10 cellular contexts compared by ENCODE assay signal in the genomic region with DNA sequence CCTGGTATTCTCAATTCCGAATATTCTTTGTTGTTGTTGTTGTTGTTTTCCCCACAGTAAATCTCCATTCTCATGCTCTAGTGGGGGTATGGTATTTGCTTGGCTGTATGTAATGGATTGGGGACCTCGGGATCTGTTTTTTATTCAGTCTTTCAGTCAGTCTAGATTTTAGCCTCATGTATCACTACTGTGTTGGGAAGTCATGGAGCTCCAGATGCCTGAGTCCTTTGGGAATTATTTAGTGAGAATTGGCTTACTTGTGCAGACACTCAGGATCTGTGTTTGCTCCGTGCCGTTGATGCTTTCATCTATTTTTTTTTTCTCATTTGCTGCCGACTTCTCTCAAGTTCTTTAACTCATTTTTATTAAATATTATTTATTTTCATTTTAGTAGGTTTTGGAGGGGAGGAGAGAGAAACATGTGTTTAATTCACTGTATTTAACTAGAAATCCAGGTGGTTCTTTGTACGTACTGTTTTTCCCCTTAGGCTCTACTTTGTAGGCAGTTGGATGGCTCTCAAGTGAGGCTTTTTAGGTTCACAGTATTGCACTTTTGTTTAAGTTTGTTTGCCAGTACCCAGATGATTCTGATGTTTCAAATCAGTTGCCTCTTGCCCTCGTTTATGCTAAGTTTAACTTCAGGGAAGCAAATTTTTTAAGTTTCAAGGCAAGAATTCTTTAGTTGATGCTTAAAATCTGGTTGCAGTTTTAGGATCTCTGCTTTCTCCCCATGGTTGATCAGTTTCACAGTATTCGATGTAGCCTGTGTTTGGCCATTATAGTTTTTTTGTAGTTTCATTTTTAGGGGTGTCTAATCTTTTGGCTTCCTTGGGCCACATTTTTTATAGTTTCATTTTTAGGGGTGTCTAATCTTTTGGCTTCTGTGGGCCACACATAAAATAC. TPM values are rescaled to one million over a fixed set of nuclear protein-coding genes. Genes with fewer than 3 reads are reported as not detected.
DNase-seq lines count a peak whose midpoint lies in the region; ATAC-seq and TF ChIP-seq lines count a peak whose summit lies in the region.
"Had no signal": no experiment of that assay in that cellular context is flagged by ENCODE, and none has a peak within 500 bp of the region (broad histone marks: within the 10 kb centered on the region; RNA-seq: fewer than 3 reads in every experiment).

No MANE protein-coding gene starts in this region.

- H3K36me3 ChIP-seq in heart right ventricle, result peaks cover 0 to 11% (median 0%) of the 10 kb centered on the region in 9 donors
- no peaks in the 10 kb centered on the region for H3K36me3 ChIP-seq in thoracic aorta

- 40 to 44% methylated on average over 8 of the region's 8 CpGs for WGBS in heart right ventricle, 2 donors

- peak in 7 of 8 donors; percentile 41 to 73 (median 52) for ATAC-seq in heart right ventricle
- no peak for ATAC-seq in thoracic aorta (ENCODE audit: insufficient number of reproducible peaks, low FRiP score, low read depth)
- no peak for ATAC-seq in GM19023 (IDR thresholded peaks at IDR 0.05; ENCODE audit: unreplicated experiment)
- no peak for ATAC-seq in activated CD4-positive, CD25-positive, alpha-beta regulatory T cell treated with anti-CD3 and anti-CD28 coated beads, Interleukin-2, amount 50 U/mL, for 24 hours
- ATAC-seq in GM18868 (IDR thresholded peaks at IDR 0.05; ENCODE audit: unreplicated experiment), result no peak

- H3K36me3 Mint-ChIP-seq in activated CD4-positive, alpha-beta T cell treated with anti-CD3 and anti-CD28 coated beads, Interleukin-2, amount 10 ng/mL, durations not matched to agents 7 days and 5 days (ENCODE audit: low read depth), result peaks cover 23% of the 10 kb centered on the region
- peaks cover 14% of the 10 kb centered on the region for H3K36me3 Mint-ChIP-seq in T-helper 1 cell treated with Interleukin-12 subunit alpha and Interleukin-12 subunit beta and Interleukin-4 antibody, amounts not matched to agents 30 μg/mL and 1 μg/mL, for 36 hours (ENCODE audit: low read depth)

- DNase-seq in activated CD4-positive, alpha-beta T cell treated with anti-CD3 and anti-CD28 coated beads, Interleukin-2, amount 10 ng/mL, durations not matched to agents 7 days and 5 days, result no peak
- DNase-seq in activated CD4-positive, alpha-beta T cell treated with anti-CD3 and anti-CD28 coated beads for 4 hours, result no peak
- DNase-seq in heart right ventricle (no peak), thoracic aorta (ENCODE audit: low spot score) (no peak)
- DNase-seq: aorta; stimulated activated CD4-positive, alpha-beta T cell treated with anti-CD3 and anti-CD28 coated beads, Interleukin-1b, Interleukin-23, amount 100 ng/mL, for 48 hours had no signal

- no peaks in the 10 kb centered on the region for H3K27me3 Mint-ChIP-seq in activated CD4-positive, alpha-beta T cell treated with anti-CD3 and anti-CD28 coated beads, Interleukin-2, amount 10 ng/mL, durations not matched to agents 7 days and 5 days
- H3K27me3 Mint-ChIP-seq in T-helper 1 cell treated with Interleukin-12 subunit alpha and Interleukin-12 subunit beta and Interleukin-4 antibody, amounts not matched to agents 30 μg/mL and 1 μg/mL, for 36 hours (ENCODE audit: low read depth), result no peaks in the 10 kb centered on the region

- CTCF ChIA-PET in activated CD4-positive, alpha-beta T cell treated with anti-CD3 and anti-CD28 coated beads, Interleukin-2, amount 10 ng/mL, durations not matched to agents 7 days and 5 days (lab: Charles Lee), result interaction anchor here (0.6 to 2.7 kb wide), 6 partner anchors 8 to 31 kb away, joined by 3 to 13 read pairs (median 4); no protein-coding TSS in a partner anchor

- peak overlapping the region; percentile 97 for H3K27ac Mint-ChIP-seq in activated CD4-positive, alpha-beta T cell treated with anti-CD3 and anti-CD28 coated beads, Interleukin-2, amount 10 ng/mL, durations not matched to agents 7 days and 5 days
- peak overlapping the region; percentile 98 for H3K27ac Mint-ChIP-seq in T-helper 1 cell treated with Interleukin-12 subunit alpha and Interleukin-12 subunit beta and Interleukin-4 antibody, amounts not matched to agents 30 μg/mL and 1 μg/mL, for 36 hours

- H3K27me3 ChIP-seq in heart right ventricle (no peaks in the 10 kb centered on the region), thoracic aorta (replicated peaks; ENCODE audit: insufficient read depth) (no peaks in the 10 kb centered on the region)

- POLR2A ChIA-PET in activated CD4-positive, alpha-beta T cell treated with anti-CD3 and anti-CD28 coated beads, Interleukin-2, amount 10 ng/mL, durations not matched to agents 7 days and 5 days (lab: Charles Lee), result no interaction called here

- H3K4me3 ChIP-seq in heart right ventricle, result peak overlapping the region in 7 of 10 donors; percentile 2 to 38 (median 21)
- peak overlapping the region; percentile 53 for H3K4me3 ChIP-seq in thoracic aorta

- no peak for TF ChIP-seq CTCF in heart right ventricle (IDR thresholded peaks at IDR 0.05)
- no peak for TF ChIP-seq CTCF in thoracic aorta (IDR thresholded peaks at IDR 0.05)

- peaks cover 67% of the 10 kb centered on the region for H3K4me1 Mint-ChIP-seq in activated CD4-positive, alpha-beta T cell treated with anti-CD3 and anti-CD28 coated beads, Interleukin-2, amount 10 ng/mL, durations not matched to agents 7 days and 5 days
- peaks cover 44% of the 10 kb centered on the region for H3K4me1 Mint-ChIP-seq in T-helper 1 cell treated with Interleukin-12 subunit alpha and Interleukin-12 subunit beta and Interleukin-4 antibody, amounts not matched to agents 30 μg/mL and 1 μg/mL, for 36 hours (ENCODE audit: low read depth)

- H3K9me3 Mint-ChIP-seq in activated CD4-positive, alpha-beta T cell treated with anti-CD3 and anti-CD28 coated beads, Interleukin-2, amount 10 ng/mL, durations not matched to agents 7 days and 5 days, result peaks cover 2% of the 10 kb centered on the region
- no peaks in the 10 kb centered on the region for H3K9me3 Mint-ChIP-seq in T-helper 1 cell treated with Interleukin-12 subunit alpha and Interleukin-12 subunit beta and Interleukin-4 antibody, amounts not matched to agents 30 μg/mL and 1 μg/mL, for 36 hours

- H3K4me3 Mint-ChIP-seq in activated CD4-positive, alpha-beta T cell treated with anti-CD3 and anti-CD28 coated beads, Interleukin-2, amount 10 ng/mL, durations not matched to agents 7 days and 5 days, result peak overlapping the region; percentile 73
- H3K4me3 Mint-ChIP-seq in T-helper 1 cell treated with Interleukin-12 subunit alpha and Interleukin-12 subunit beta and Interleukin-4 antibody, amounts not matched to agents 30 μg/mL and 1 μg/mL, for 36 hours, result peak overlapping the region; percentile 85

- H3K27ac ChIP-seq in heart right ventricle, result peak overlapping the region in 6 of 10 donors; percentile 2 to 77 (median 33)
- peak overlapping the region in 1 of 2 donors; percentile 29 for H3K27ac ChIP-seq in thoracic aorta

- H3K4me1 ChIP-seq in heart right ventricle (peaks cover 0 to 66% (median 36%) of the 10 kb centered on the region in 9 donors), thoracic aorta (ENCODE audit: control insufficient read depth in 1 of 2, low read depth in 2 of 2) (peaks cover 16 to 28% of the 10 kb centered on the region in 2 donors)

- intact Hi-C loops in heart right ventricle (cut with DNase I), result no loop called here

- H3K9me3 ChIP-seq in heart right ventricle, result no peaks in the 10 kb centered on the region
- H3K9me3 ChIP-seq in thoracic aorta, result no peaks in the 10 kb centered on the region

RNA-seq across cellular contexts. Expression of gene ZNRF2, which starts 36.9 kb away (rescaled TPM):
- total RNA-seq in activated CD4-positive, alpha-beta T cell treated with anti-CD3 and anti-CD28 coated beads, Interleukin-2, amount 10 ng/mL, durations not matched to agents 7 days and 5 days, result 10 to 100 TPM; 16.8 to 18.5 TPM
- total RNA-seq in heart right ventricle (10 to 100 TPM in 3 of 10 donors, 1 to 10 TPM in 7; 5.3 to 13.8 (median 8.8) TPM), thoracic aorta (10 to 100 TPM; 20.2 to 29.4 TPM)
- polyA plus RNA-seq in heart right ventricle, result 1 to 10 TPM; 2.9 to 3.7 TPM

Comparison
In these comparisons a context has a peak if more than half of its experiments do, and no peak if none do; other contexts are left out.
1. ATAC-seq: peak in heart right ventricle (7 of 8); none in thoracic aorta (single experiment), GM19023 (single experiment), activated CD4-positive, CD25-positive, alpha-beta regulatory T cell treated with anti-CD3 and anti-CD28 coated beads, Interleukin-2, amount 50 U/mL, for 24 hours (0 of 2) and GM18868 (single experiment).